4 cellular contexts compared by ENCODE assay signal in the genomic region with DNA sequence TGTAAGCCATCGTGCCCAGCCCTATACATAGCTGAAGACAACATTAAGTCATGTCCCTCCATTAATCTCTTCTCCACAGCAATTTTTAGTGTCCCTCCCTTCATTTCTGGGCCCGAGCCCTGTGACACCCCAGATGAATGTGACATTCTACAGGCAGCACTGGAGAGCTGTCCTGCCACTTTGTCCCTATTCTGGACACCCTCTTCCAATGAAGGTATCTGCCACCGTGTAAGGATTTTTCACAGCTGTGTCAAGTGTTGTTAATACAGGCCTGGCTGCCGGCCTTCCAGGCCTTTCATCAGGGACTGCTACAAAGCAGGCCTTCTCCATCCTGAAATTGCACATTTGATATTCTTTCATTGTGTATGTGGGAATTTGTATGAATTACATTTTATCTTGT.
"Had no signal": no experiment of that assay in that cellular context is flagged by ENCODE, and none has a peak within 500 bp of the region (broad histone marks: within the 10 kb centered on the region; RNA-seq: fewer than 3 reads in every experiment).

No MANE protein-coding gene starts in this region.

- H3K4me1 Mint-ChIP-seq: GM23338, H9 had no signal

- DNase-seq: H9, HCEC 1CT, IMR-90 had no signal

- H3K4me3 ChIP-seq: GM23338 had no signal

- H3K4me3 Mint-ChIP-seq: GM23338, H9 had no signal

- ATAC-seq: GM23338 had no signal

- H3K27ac Mint-ChIP-seq: GM23338 had no signal
